In genomic region chr14:100306506-100307214, GRCh38 we compare ENCODE assay signal across 8 cellular contexts. TPM values are rescaled to one million over a fixed set of nuclear protein-coding genes. Genes with fewer than 3 reads are reported as not detected.
DNase-seq lines count a peak whose midpoint lies in the region; ATAC-seq lines count a peak whose summit lies in the region.

No MANE protein-coding gene starts in this region.

- peak overlapping the region in 1 of 3 donors; percentile 67 for H3K27ac Mint-ChIP-seq in CD4-positive, CD25-positive, alpha-beta regulatory T cell
- H3K27ac Mint-ChIP-seq in memory B cell, result no peak overlapping the region

- H3K27me3 ChIP-seq in CD4-positive, CD25-positive, alpha-beta regulatory T cell (ENCODE audit: control insufficient read depth, insufficient read depth, low read length), result no peaks in the 10 kb centered on the region

- H3K27me3 Mint-ChIP-seq in CD4-positive, CD25-positive, alpha-beta regulatory T cell, result peaks cover 38% of the 10 kb centered on the region
- no peaks in the 10 kb centered on the region for H3K27me3 Mint-ChIP-seq in memory B cell

- H3K36me3 Mint-ChIP-seq in CD4-positive, CD25-positive, alpha-beta regulatory T cell, result no peaks in the 10 kb centered on the region
- no peaks in the 10 kb centered on the region for H3K36me3 Mint-ChIP-seq in memory B cell

- no peaks in the 10 kb centered on the region for H3K9me3 ChIP-seq in CD4-positive, CD25-positive, alpha-beta regulatory T cell (ENCODE audit: control insufficient read depth in 2 of 2, low read length in 2 of 2)

- H3K9me3 Mint-ChIP-seq in CD4-positive, CD25-positive, alpha-beta regulatory T cell, result no peaks in the 10 kb centered on the region
- no peaks in the 10 kb centered on the region for H3K9me3 Mint-ChIP-seq in memory B cell

- peaks cover 23% of the 10 kb centered on the region for H3K4me1 ChIP-seq in CD4-positive, CD25-positive, alpha-beta regulatory T cell (ENCODE audit: control insufficient read depth, insufficient read depth, low read length, poor library complexity, severe bottlenecking)

- peak; percentile 77 to 81 for ATAC-seq in CD4-positive, CD25-positive, alpha-beta regulatory T cell (ENCODE audit: low read depth in 2 of 2)
- peak; percentile 89 for ATAC-seq in GM19438 (IDR thresholded peaks at IDR 0.05; ENCODE audit: low read depth, unreplicated experiment)
- ATAC-seq in HG03521 (IDR thresholded peaks at IDR 0.05; ENCODE audit: unreplicated experiment), result peak; percentile 91
- peak; percentile 87 for ATAC-seq in memory B cell (ENCODE audit: low read depth)

- H3K27ac ChIP-seq in CD4-positive, CD25-positive, alpha-beta regulatory T cell (ENCODE audit: insufficient read depth, low read length, poor library complexity, severe bottlenecking), result no peak overlapping the region

- peaks cover 0 to 12% (median 7%) of the 10 kb centered on the region in 4 donors for H3K4me1 Mint-ChIP-seq in CD4-positive, CD25-positive, alpha-beta regulatory T cell
- peaks cover 27% of the 10 kb centered on the region for H3K4me1 Mint-ChIP-seq in memory B cell

- H3K36me3 ChIP-seq in CD4-positive, CD25-positive, alpha-beta regulatory T cell (ENCODE audit: control insufficient read depth, insufficient read depth, low read length), result no peaks in the 10 kb centered on the region

- peak overlapping the region; percentile 42 to 85 (median 79) for H3K4me3 Mint-ChIP-seq in CD4-positive, CD25-positive, alpha-beta regulatory T cell
- peak overlapping the region; percentile 72 for H3K4me3 Mint-ChIP-seq in memory B cell

- peak; percentile 46 to 80 (median 65) for DNase-seq in CD4-positive, CD25-positive, alpha-beta regulatory T cell
- peak; percentile 90 for DNase-seq in NCI-H82 (lab: John Stamatoyannopoulos, UW)
- DNase-seq in activated CD8-positive, alpha-beta memory T cell treated with anti-CD3 and anti-CD28 coated beads for 24 hours, result peak; percentile 91
- peak; percentile 60 for DNase-seq in effector CD8-positive, alpha-beta T cell (lab: John Stamatoyannopoulos, UW)
- DNase-seq in memory B cell (ENCODE audit: low spot score in 2 of 2), result peak; percentile 63 to 71
- DNase-seq in stimulated activated CD4-positive, alpha-beta T cell treated with anti-CD3 and anti-CD28 coated beads, TNF-alpha, amount 100 ng/mL, for 4 hours (ENCODE audit: low read depth in 3 of 3), result peak; percentile 38 to 56 (median 43)

- H3K4me3 ChIP-seq in CD4-positive, CD25-positive, alpha-beta regulatory T cell (ENCODE audit: low read depth, low read length), result no peak overlapping the region

RNA-seq across cellular contexts. Expression of gene SLC25A29, which starts 0.4 kb away (rescaled TPM):
- total RNA-seq in CD4-positive, CD25-positive, alpha-beta regulatory T cell, result 5.3 TPM
- polyA plus RNA-seq in CD4-positive, CD25-positive, alpha-beta regulatory T cell, result 1 to 10 TPM in 3 of 4 donors, under 1 TPM in 1; 0.69 to 7.9 (median 1.8) TPM

RNA-seq across cellular contexts. Expression of gene SLC25A47, which starts 16.5 kb away (rescaled TPM):
- total RNA-seq in CD4-positive, CD25-positive, alpha-beta regulatory T cell, result not detected
- not detected for polyA plus RNA-seq in CD4-positive, CD25-positive, alpha-beta regulatory T cell
